ENCODE assay signal across 26 cellular contexts in the genomic region with DNA sequence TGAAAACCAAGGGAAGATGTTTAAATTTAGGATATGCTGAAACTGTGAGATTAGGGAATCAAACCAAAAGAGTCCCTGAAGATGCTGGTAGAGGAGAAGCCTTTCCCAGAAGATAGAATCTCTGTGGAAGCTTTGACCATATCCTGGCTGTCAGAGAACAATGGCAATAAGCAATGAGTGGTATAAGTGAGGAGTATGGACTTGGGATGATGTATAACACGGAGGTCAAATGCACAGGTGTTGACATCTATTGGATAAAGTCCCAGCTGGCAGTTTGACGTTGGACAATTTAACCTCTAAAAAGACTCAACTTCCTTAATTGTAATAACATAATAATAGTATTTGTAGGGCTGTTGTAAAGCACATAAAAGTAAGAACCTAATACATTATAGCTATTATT. TPM values are rescaled to one million over a fixed set of nuclear protein-coding genes. Genes with fewer than 3 reads are reported as not detected.
"Had no signal": no experiment of that assay in that cellular context is flagged by ENCODE, and none has a peak within 500 bp of the region (broad histone marks: within the 10 kb centered on the region; RNA-seq: fewer than 3 reads in every experiment).

No MANE protein-coding gene starts in this region.

- H3K27ac Mint-ChIP-seq: activated CD4-positive, alpha-beta memory T cell treated with anti-CD3 and anti-CD28 coated beads for 36 hours; activated CD4-positive, alpha-beta T cell treated with anti-CD3 and anti-CD28 coated beads, Interleukin-2, amount 10 ng/mL, durations not matched to agents 7 days and 5 days; activated naive CD4-positive, alpha-beta T cell treated with anti-CD3 and anti-CD28 coated beads, Interleukin-2, amount 10 ng/mL, durations not matched to agents 7 days and 5 days; activated naive CD8-positive, alpha-beta T cell treated with anti-CD3 and anti-CD28 coated beads for 36 hours; activated T-helper 2 cell treated with anti-CD3 and anti-CD28 coated beads, Interferon-gamma antibody, Interleukin-2, Interleukin-4, amounts not matched to agents 10 μg/mL and 5 μg/mL and 100 μg/mL, durations not matched to agents 14 hours and 24 hours and 36 hours had no signal

- DNase-seq: activated CD4-positive, alpha-beta memory T cell treated with anti-CD3 and anti-CD28 coated beads for 36 hours; activated CD4-positive, alpha-beta T cell treated with anti-CD3 and anti-CD28 coated beads, Interleukin-2, amount 10 ng/mL, durations not matched to agents 7 days and 5 days; activated CD4-positive, CD25-positive, alpha-beta regulatory T cell; activated CD8-positive, alpha-beta memory T cell treated with anti-CD3 and anti-CD28 coated beads for 24 hours; activated gamma-delta T cell treated with Interleukin-2 at 50 U/mL for 16 hours; activated naive CD4-positive, alpha-beta T cell treated with anti-CD3 and anti-CD28 coated beads, Interleukin-2, amount 10 ng/mL, durations not matched to agents 7 days and 5 days; activated naive CD8-positive, alpha-beta T cell treated with anti-CD3 and anti-CD28 coated beads for 36 hours; activated T-cell treated with anti-CD3 and anti-CD28 coated beads, Interleukin-2, amount 50 U/mL, for 48 hours; central memory CD4-positive, alpha-beta T cell; Kasumi-1; KBM-7; NCI-H1048; NCI-H146; NCI-H187 treated with DMSO at 0.1 percent for 48 hours; NCI-H2081 treated with DMSO at 0.1 percent for 48 hours; NCI-H345; NCI-H510A; NCI-H526 treated with DMSO at 0.1 percent for 48 hours; OCI-M1; Right ventricle myocardium superior; SJCRH30; SK-N-SH; T-helper 1 cell had no signal

- H3K36me3 Mint-ChIP-seq: activated CD4-positive, alpha-beta memory T cell treated with anti-CD3 and anti-CD28 coated beads for 36 hours; activated naive CD4-positive, alpha-beta T cell treated with anti-CD3 and anti-CD28 coated beads, Interleukin-2, amount 10 ng/mL, durations not matched to agents 7 days and 5 days; activated naive CD8-positive, alpha-beta T cell treated with anti-CD3 and anti-CD28 coated beads for 36 hours had no signal

- ATAC-seq: Panc1 had no signal

- H3K4me3 Mint-ChIP-seq: activated CD4-positive, alpha-beta memory T cell treated with anti-CD3 and anti-CD28 coated beads for 36 hours; activated CD4-positive, alpha-beta T cell treated with anti-CD3 and anti-CD28 coated beads, Interleukin-2, amount 10 ng/mL, durations not matched to agents 7 days and 5 days; activated naive CD4-positive, alpha-beta T cell treated with anti-CD3 and anti-CD28 coated beads, Interleukin-2, amount 10 ng/mL, durations not matched to agents 7 days and 5 days; activated naive CD8-positive, alpha-beta T cell treated with anti-CD3 and anti-CD28 coated beads for 36 hours had no signal

- H3K4me1 Mint-ChIP-seq: activated CD4-positive, alpha-beta T cell treated with anti-CD3 and anti-CD28 coated beads, Interleukin-2, amount 10 ng/mL, durations not matched to agents 7 days and 5 days; activated naive CD4-positive, alpha-beta T cell treated with anti-CD3 and anti-CD28 coated beads, Interleukin-2, amount 10 ng/mL, durations not matched to agents 7 days and 5 days; activated naive CD8-positive, alpha-beta T cell treated with anti-CD3 and anti-CD28 coated beads for 36 hours had no signal

- H3K9me3 Mint-ChIP-seq: activated CD4-positive, alpha-beta memory T cell treated with anti-CD3 and anti-CD28 coated beads for 36 hours; activated CD4-positive, alpha-beta T cell treated with anti-CD3 and anti-CD28 coated beads, Interleukin-2, amount 10 ng/mL, durations not matched to agents 7 days and 5 days; activated naive CD4-positive, alpha-beta T cell treated with anti-CD3 and anti-CD28 coated beads, Interleukin-2, amount 10 ng/mL, durations not matched to agents 7 days and 5 days; activated T-helper 2 cell treated with anti-CD3 and anti-CD28 coated beads, Interferon-gamma antibody, Interleukin-2, Interleukin-4, amounts not matched to agents 10 μg/mL and 5 μg/mL and 100 μg/mL, durations not matched to agents 14 hours and 24 hours and 36 hours had no signal

- H3K27me3 Mint-ChIP-seq: activated CD4-positive, alpha-beta T cell treated with anti-CD3 and anti-CD28 coated beads, Interleukin-2, amount 10 ng/mL, durations not matched to agents 7 days and 5 days had no signal

RNA-seq across cellular contexts. Expression of gene CLEC14A, which starts 30.1 kb away (rescaled TPM):
- total RNA-seq: activated CD4-positive, alpha-beta memory T cell treated with anti-CD3 and anti-CD28 coated beads for 36 hours; activated CD4-positive, alpha-beta T cell treated with anti-CD3 and anti-CD28 coated beads, Interleukin-2, amount 10 ng/mL, durations not matched to agents 7 days and 5 days; activated naive CD8-positive, alpha-beta T cell treated with anti-CD3 and anti-CD28 coated beads for 36 hours; activated T-helper 2 cell treated with anti-CD3 and anti-CD28 coated beads, Interferon-gamma antibody, Interleukin-2, Interleukin-4, amounts not matched to agents 10 μg/mL and 5 μg/mL and 100 μg/mL, durations not matched to agents 14 hours and 24 hours and 36 hours; T-helper 2 cell treated with Interferon-gamma antibody and Interleukin-4, amounts not matched to agents 100 ng/mL and 5 ng/mL, for 36 hours had no signal
